Comparison of ENCODE assay signal across 8 cellular contexts in genomic region chr16:67393790-67394270, GRCh38.
DNase-seq lines count a peak whose midpoint lies in the region; ATAC-seq and TF ChIP-seq lines count a peak whose summit lies in the region.

No MANE protein-coding gene starts in this region.

- H3K36me3 ChIP-seq in mucosa of stomach (ENCODE audit: control insufficient read depth, insufficient read depth, low read length), result no peaks in the 10 kb centered on the region
- H3K36me3 ChIP-seq in tibial artery, result no peaks in the 10 kb centered on the region

- H3K36me3 Mint-ChIP-seq in activated T-cell treated with anti-CD3 and anti-CD28 coated beads, Interleukin-2, amount 50 U/mL, for 24 hours (ENCODE audit: low read depth), result no peaks in the 10 kb centered on the region

- H3K27me3 ChIP-seq in mucosa of stomach (ENCODE audit: control insufficient read depth, insufficient read depth, low read length), result peaks cover 6% of the 10 kb centered on the region
- peaks cover 0 to 78% of the 10 kb centered on the region in 2 donors for H3K27me3 ChIP-seq in tibial artery

- no peaks in the 10 kb centered on the region for H3K9me3 Mint-ChIP-seq in activated T-cell treated with anti-CD3 and anti-CD28 coated beads, Interleukin-2, amount 50 U/mL, for 24 hours

- ATAC-seq in GM18517 (IDR thresholded peaks at IDR 0.05; ENCODE audit: unreplicated experiment), result no peak

- H3K9me3 ChIP-seq in mucosa of stomach (ENCODE audit: control insufficient read depth, low read length) (no peaks in the 10 kb centered on the region), tibial artery (no peaks in the 10 kb centered on the region)

- DNase-seq in activated T-cell treated with anti-CD3 and anti-CD28 coated beads, Interleukin-2, amount 50 U/mL, for 24 hours, result no peak
- DNase-seq in activated T-cell treated with anti-CD3 and anti-CD28 coated beads, Interleukin-2, amount 50 U/mL, for 1 hour, result no peak
- no peak for DNase-seq in coronary artery (ENCODE audit: low spot score)
- DNase-seq in tibial artery, result peak in 1 of 2 donors; percentile 65
- no peak for DNase-seq in NCI-H2107 (lab: John Stamatoyannopoulos, UW)
- no peak for DNase-seq in NCI-H1105 (lab: John Stamatoyannopoulos, UW)

- intact Hi-C loops in tibial artery (cut with DNase I; ENCODE audit: low total_unique reads), result no loop called here

- H3K27me3 Mint-ChIP-seq in activated T-cell treated with anti-CD3 and anti-CD28 coated beads, Interleukin-2, amount 50 U/mL, for 24 hours, result peaks cover 45% of the 10 kb centered on the region

- peak overlapping the region; percentile 72 for H3K9ac ChIP-seq in mucosa of stomach (ENCODE audit: low read length)

- peak overlapping the region; percentile 10 for H3K4me3 Mint-ChIP-seq in activated T-cell treated with anti-CD3 and anti-CD28 coated beads, Interleukin-2, amount 50 U/mL, for 24 hours

- H3K27ac ChIP-seq in coronary artery, result peak overlapping the region in 1 of 2 donors; percentile 69
- peak overlapping the region; percentile 60 to 62 for H3K27ac ChIP-seq in tibial artery

- TF ChIP-seq CTCF in coronary artery (IDR thresholded peaks at IDR 0.05), result no peak
- no peak for TF ChIP-seq CTCF in tibial artery (IDR thresholded peaks at IDR 0.05)

- H3K4me1 Mint-ChIP-seq in activated T-cell treated with anti-CD3 and anti-CD28 coated beads, Interleukin-2, amount 50 U/mL, for 24 hours (ENCODE audit: low read depth), result peaks cover 9% of the 10 kb centered on the region

- H3K4me3 ChIP-seq in coronary artery, result peak overlapping the region; percentile 68
- H3K4me3 ChIP-seq in mucosa of stomach (ENCODE audit: low read length), result peak overlapping the region; percentile 63
- H3K4me3 ChIP-seq in tibial artery, result peak overlapping the region; percentile 32 to 48

- H3K27ac Mint-ChIP-seq in activated T-cell treated with anti-CD3 and anti-CD28 coated beads, Interleukin-2, amount 50 U/mL, for 24 hours, result no peak overlapping the region

- H3K4me1 ChIP-seq in mucosa of stomach (ENCODE audit: control insufficient read depth, insufficient read depth, low read length) (peaks cover 62% of the 10 kb centered on the region), tibial artery (peaks cover 0 to 64% (median 38%) of the 10 kb centered on the region in 4 donors)
